ENCODE assay signal across 7 cellular contexts in genomic region chr1:52927219-52928082, GRCh38. TPM values are rescaled to one million over a fixed set of nuclear protein-coding genes. Genes with fewer than 3 reads are reported as not detected.
DNase-seq lines count a peak whose midpoint lies in the region; ATAC-seq, FAIRE-seq and TF ChIP-seq lines count a peak whose summit lies in the region.

TSS of gene SCP2 (plus strand) at chr1:52927276. CDS start at chr1:52927397, 121 bp downstream.

- dilution Hi-C loops in endothelial cell of umbilical vein (cut with MboI; ENCODE audit: extremely low pct_ligation_motif_present, low sequenced_read_pairs) = no loop called here

- ATAC-seq in GM18502 (IDR thresholded peaks at IDR 0.05; ENCODE audit: poor library complexity, unreplicated experiment) (peak; percentile 75), HG03135 (IDR thresholded peaks at IDR 0.05; ENCODE audit: unreplicated experiment) (peak; percentile 54)

- CTCF ChIA-PET in endothelial cell of umbilical vein (lab: Charles Lee) = interaction anchor here (0.7 to 1.9 kb wide), 5 partner anchors 22 to 1177 kb away, joined by 3 to 6 read pairs (median 4); no protein-coding TSS in a partner anchor

- no peaks in the 10 kb centered on the region for H3K27me3 ChIP-seq in endothelial cell of umbilical vein (ENCODE audit: control insufficient read depth in 2 of 2, insufficient read depth in 2 of 2, low read length in 2 of 2)
- H3K27me3 ChIP-seq in mononuclear cell (ENCODE audit: insufficient read depth, low read length) = peaks cover 10% of the 10 kb centered on the region

- FAIRE-seq in endothelial cell of umbilical vein (lab: Jason Lieb, UNC) = peak; percentile 70

- H2AFZ ChIP-seq in endothelial cell of umbilical vein (ENCODE audit: low read depth, low read length) = peak within 1 kb of the TSS; percentile 72

- peak within 1 kb of the TSS; percentile 62 for H3K4me2 ChIP-seq in endothelial cell of umbilical vein (ENCODE audit: insufficient read depth, low read length)

- intact Hi-C loops in endothelial cell of umbilical vein (cut with micrococcal nuclease) = loop anchor here (2.0 kb wide), 1 partner anchor 87 kb away; no protein-coding TSS in a partner anchor

- H3K9me1 ChIP-seq in endothelial cell of umbilical vein (replicated peaks; ENCODE audit: control insufficient read depth, extremely low read depth, insufficient read depth, low read length) = no peaks in the 10 kb centered on the region

- H3K36me3 ChIP-seq in endothelial cell of umbilical vein (ENCODE audit: control insufficient read depth in 2 of 2, extremely low read depth in 1 of 2, insufficient read depth in 2 of 2, low read length in 2 of 2) = no peaks in the 10 kb centered on the region

- H3K79me2 ChIP-seq in endothelial cell of umbilical vein (ENCODE audit: control insufficient read depth, insufficient read depth, low read length) = no peaks in the 10 kb centered on the region

- peak within 1 kb of the TSS; percentile 54 to 75 (median 57) for H3K4me3 ChIP-seq in endothelial cell of umbilical vein (replicated peaks in 1 of 3; ENCODE audit: insufficient read depth in 1 of 3, low read depth in 1 of 3, low read length in 3 of 3)
- peak within 1 kb of the TSS; percentile 65 for H3K4me3 ChIP-seq in mononuclear cell (ENCODE audit: low read length)

- DNase-seq in NCI-H774 (lab: John Stamatoyannopoulos, UW) (peak; percentile 70), endothelial cell of umbilical vein (ENCODE audit: low read depth, low spot score) (peak; percentile 68)
- DNase-seq in activated CD8-positive, alpha-beta memory T cell treated with anti-CD3 and anti-CD28 coated beads, Interleukin-2, amount 50 U/mL, for 48 hours = peak; percentile 86
- peak; percentile 66 to 67 for DNase-seq in stimulated activated CD8-positive, alpha-beta memory T cell treated with anti-CD3 and anti-CD28 coated beads, Interleukin-2, amount 100 ng/mL, for 1 hour (ENCODE audit: low read depth in 2 of 2)

- TF ChIP-seq POLR2A in endothelial cell of umbilical vein (IDR thresholded peaks at IDR 0.05; ENCODE audit: low read depth, low read length) = peak; percentile 78

- H3K9me3 ChIP-seq in endothelial cell of umbilical vein (replicated peaks; ENCODE audit: control insufficient read depth, insufficient read depth, low read length) (no peaks in the 10 kb centered on the region), mononuclear cell (ENCODE audit: low read depth, low read length) (no peaks in the 10 kb centered on the region)

- H3K9ac ChIP-seq in endothelial cell of umbilical vein (replicated peaks; ENCODE audit: extremely low read depth, insufficient read depth, low read length) = peak within 1 kb of the TSS; percentile 57

- POLR2A ChIA-PET in endothelial cell of umbilical vein (lab: Charles Lee) = interaction anchor here (0.7 kb wide), 2 partner anchors 23 to 131 kb away, joined by 4 to 7 read pairs; no protein-coding TSS in a partner anchor

- H3K27ac ChIP-seq in endothelial cell of umbilical vein (ENCODE audit: insufficient read depth, low read depth, low read length) = no peak within 1 kb of the TSS

- H3K4me1 ChIP-seq in endothelial cell of umbilical vein (ENCODE audit: control insufficient read depth, extremely low read depth, insufficient read depth, low read length) = peaks cover 3% of the 10 kb centered on the region
- peaks cover 14% of the 10 kb centered on the region for H3K4me1 ChIP-seq in mononuclear cell (ENCODE audit: insufficient read depth, low read length)

- TF ChIP-seq CTCF in endothelial cell of umbilical vein (IDR thresholded peaks at IDR 0.05; ENCODE audit: extremely low read depth in 1 of 2, insufficient read depth in 1 of 2, low read depth in 1 of 2, low read length in 2 of 2) = no peak

- TSS peak; percentile 24 for BruUV-seq in endothelial cell of umbilical vein (replicated peaks; lab: Mats Ljungman, UMichigan)

- H4K20me1 ChIP-seq in endothelial cell of umbilical vein (replicated peaks; ENCODE audit: control insufficient read depth, extremely low read depth, insufficient read depth, low read length) = no peaks in the 10 kb centered on the region

TF ChIP-seq in endothelial cell of umbilical vein, 7 proteins besides CTCF, POLR2A, EP300 and RAD21:
- no peak for TF ChIP-seq FOS (IDR thresholded peaks at IDR 0.05; ENCODE audit: borderline replicate concordance, insufficient read depth, low read length)
- TF ChIP-seq POLR2AphosphoS5 (IDR thresholded peaks at IDR 0.05; ENCODE audit: insufficient read depth, low read depth, low read length) = peak; percentile 56
- no peak for TF ChIP-seq JUN (IDR thresholded peaks at IDR 0.05; ENCODE audit: borderline replicate concordance, insufficient read depth, insufficient read length, low read depth)
- TF ChIP-seq EZH2 (IDR thresholded peaks at IDR 0.05; ENCODE audit: borderline replicate concordance, low read depth, low read length, severe bottlenecking) = no peak
- TF ChIP-seq MAX (IDR thresholded peaks at IDR 0.05; ENCODE audit: insufficient read depth, insufficient read length) = no peak
- no peak for TF ChIP-seq GATA2 (IDR thresholded peaks at IDR 0.05; ENCODE audit: insufficient read depth, insufficient read length, low read depth, low read length)
- TF ChIP-seq MYC (IDR thresholded peaks at IDR 0.05; ENCODE audit: low read depth, low read length) = no peak

RNA-seq across cellular contexts. Expression of gene SCP2, which starts in this region (rescaled TPM):
- total RNA-seq in endothelial cell of umbilical vein (92.7 and 101 TPM in 2 replicates), mononuclear cell (76.3 TPM)
- 26.5 and 42.4 TPM in 2 replicates for polyA plus RNA-seq in endothelial cell of umbilical vein
- polyA plus RNA-seq in endothelial cell of umbilical vein (2011; cell fraction: cytosol; rRNA removed) = 66.1 and 69.0 TPM in 2 replicates
- polyA plus RNA-seq in endothelial cell of umbilical vein (2011; cell fraction: nucleus; rRNA removed) = 28.8 and 48.7 TPM in 2 replicates
- 104 and 144 TPM in 2 replicates for polyA plus RNA-seq in endothelial cell of umbilical vein (2012)
- 31.8 and 42.2 TPM in 2 replicates for polyA minus RNA-seq in endothelial cell of umbilical vein
- 12.9 TPM for polyA minus RNA-seq in endothelial cell of umbilical vein (2011; cell fraction: cytosol; rRNA and poly(A)+ RNA removed)
- 18.5 and 24.5 TPM in 2 replicates for polyA minus RNA-seq in endothelial cell of umbilical vein (2011; cell fraction: nucleus; rRNA and poly(A)+ RNA removed)
